Comparison of ENCODE assay signal across 11 cellular contexts in genomic region chr7:92854501-92855238, GRCh38. TPM values are rescaled to one million over a fixed set of nuclear protein-coding genes. Genes with fewer than 3 reads are reported as not detected.
DNase-seq lines count a peak whose midpoint lies in the region; ATAC-seq, FAIRE-seq and TF ChIP-seq lines count a peak whose summit lies in the region.
"Had no signal": no experiment of that assay in that cellular context is flagged by ENCODE, and none has a peak within 500 bp of the region (broad histone marks: within the 10 kb centered on the region; RNA-seq: fewer than 3 reads in every experiment).

No MANE protein-coding gene starts in this region.

- H3K9ac ChIP-seq in K562 (ENCODE audit: insufficient read depth in 1 of 2, low read depth in 2 of 2, low read length in 2 of 2): no peak overlapping the region

- intact Hi-C loops in K562 (cut with micrococcal nuclease): no loop called here
- intact Hi-C loops in pancreas (cut with DNase I): no loop called here

- H3K9me1 ChIP-seq in K562 (ENCODE audit: control insufficient read depth, insufficient read depth, low read length): no peaks in the 10 kb centered on the region

- H4K20me1 ChIP-seq in K562 (replicated peaks; ENCODE audit: control insufficient read depth, insufficient read depth, low read length): no peaks in the 10 kb centered on the region

- no peak overlapping the region for H2AFZ ChIP-seq in K562 (ENCODE audit: low read depth, low read length)

- no peak for TF ChIP-seq CTCF in K562 (IDR thresholded peaks at IDR 0.05 in 2 of 3, conservative IDR thresholded peaks at IDR 0.05 in 1 of 3; ENCODE audit: insufficient read depth in 2 of 3, low read depth in 1 of 3, low read length in 3 of 3)
- no peak for TF ChIP-seq CTCF in pancreas (IDR thresholded peaks at IDR 0.05)

- H3K9me3 ChIP-seq in K562 (replicated peaks; ENCODE audit: control insufficient read depth, insufficient read depth, low read depth, low read length) (no peaks in the 10 kb centered on the region), pancreas (no peaks in the 10 kb centered on the region)

- TF ChIP-seq EP300 in K562 (IDR thresholded peaks at IDR 0.05; ENCODE audit: low read length): no peak

- 41% methylated on average over 5 of the region's 5 CpGs for WGBS in K562 (ENCODE audit: insufficient coverage, low coverage, missing lambda C conversion rate)
- 81 to 83% methylated on average over 5 of the region's 5 CpGs for WGBS in pancreas, 2 donors

- no peaks in the 10 kb centered on the region for H3K79me2 ChIP-seq in K562 (ENCODE audit: control insufficient read depth, insufficient read depth, low read length)

- no peaks in the 10 kb centered on the region for H3K36me3 ChIP-seq in K562 (ENCODE audit: control insufficient read depth, insufficient read depth, low read length)
- H3K36me3 ChIP-seq in pancreas: no peaks in the 10 kb centered on the region
- H3K36me3 ChIP-seq: brain microvascular endothelial cell had no signal

- TF ChIP-seq POLR2A in K562 (conservative IDR thresholded peaks at IDR 0.05): no peak

- BruUV-seq in K562 (replicated peaks; lab: Mats Ljungman, UMichigan): no TSS peak

- CTCF ChIA-PET in K562 (lab: Yijun Ruan, JAX; ENCODE audit: low intra/inter-chr PET ratio): no interaction called here

- no peak overlapping the region for H3K4me2 ChIP-seq in K562 (ENCODE audit: insufficient read depth, low read length)

- FAIRE-seq in K562 (lab: Jason Lieb, UNC) (peak; percentile 37), pancreas (lab: Jason Lieb, UNC) (no peak)
- FAIRE-seq: D721Med had no signal

- in situ Hi-C loops in K562 (cut with MboI): no loop called here

- H3K4me1 ChIP-seq in K562 (replicated peaks in 1 of 2; ENCODE audit: control insufficient read depth in 2 of 2, insufficient read depth in 2 of 2, low read length in 2 of 2) (no peaks in the 10 kb centered on the region), pancreas (no peaks in the 10 kb centered on the region)

- ATAC-seq in GM18502 (IDR thresholded peaks at IDR 0.05; ENCODE audit: poor library complexity, unreplicated experiment) (peak; percentile 68), GM19351 (IDR thresholded peaks at IDR 0.05; ENCODE audit: unreplicated experiment) (peak; percentile 69), HG03378 (IDR thresholded peaks at IDR 0.05; ENCODE audit: unreplicated experiment) (peak; percentile 44), K562 (no peak; the same call in 2 of the 3 replicates), HG03196 (IDR thresholded peaks at IDR 0.05; ENCODE audit: unreplicated experiment) (no peak), pancreas (no peak)

- no peak overlapping the region for H3K4me3 ChIP-seq in K562
- H3K4me3 ChIP-seq in pancreas: no peak overlapping the region

- DNase-seq in K562 (ENCODE audit: extremely low read depth in 1 of 4, low spot score in 3 of 4) (no peak), NCI-H774 (lab: John Stamatoyannopoulos, UW) (no peak), pancreas (no peak)
- DNase-seq: brain microvascular endothelial cell; NCI-H446; stimulated activated naive CD4-positive, alpha-beta T cell had no signal

- H3K27ac ChIP-seq in K562 (ENCODE audit: extremely low read depth, low read depth, low read length) (no peak overlapping the region), pancreas (no peak overlapping the region)
- H3K27ac ChIP-seq: brain microvascular endothelial cell had no signal

- H3K27me3 ChIP-seq in K562 (ENCODE audit: control insufficient read depth in 2 of 2, insufficient read depth in 2 of 2, low read length in 2 of 2) (no peaks in the 10 kb centered on the region), pancreas (no peaks in the 10 kb centered on the region)
- H3K27me3 ChIP-seq: brain microvascular endothelial cell had no signal

- TF ChIP-seq RAD21 in K562 (CRISPR knock-in tag; conservative IDR thresholded peaks at IDR 0.05 in 1 of 2, IDR thresholded peaks at IDR 0.05 in 1 of 2): no peak

- POLR2A ChIA-PET in K562 (lab: Yijun Ruan, JAX): interaction anchor here (0.6 to 1.3 kb wide), 2 partner anchors 17 to 173 kb away, joined by 3 read pairs; no protein-coding TSS in a partner anchor

TF ChIP-seq in K562, 482 proteins besides CTCF, POLR2A, EP300 and RAD21:
- TF ChIP-seq HEY1 (CRISPR knock-in tag; IDR thresholded peaks at IDR 0.05; ENCODE audit: borderline replicate concordance) (no peak), PTTG1 (tag; IDR thresholded peaks at IDR 0.05; ENCODE audit: low read depth) (no peak), RBBP5 (IDR thresholded peaks at IDR 0.05; ENCODE audit: borderline replicate concordance, insufficient read depth, low read length, poor library complexity, severe bottlenecking) (no peak), ZNF77 (CRISPR knock-in tag; IDR thresholded peaks at IDR 0.05) (no peak)
- TF ChIP-seq, protein P1, sequence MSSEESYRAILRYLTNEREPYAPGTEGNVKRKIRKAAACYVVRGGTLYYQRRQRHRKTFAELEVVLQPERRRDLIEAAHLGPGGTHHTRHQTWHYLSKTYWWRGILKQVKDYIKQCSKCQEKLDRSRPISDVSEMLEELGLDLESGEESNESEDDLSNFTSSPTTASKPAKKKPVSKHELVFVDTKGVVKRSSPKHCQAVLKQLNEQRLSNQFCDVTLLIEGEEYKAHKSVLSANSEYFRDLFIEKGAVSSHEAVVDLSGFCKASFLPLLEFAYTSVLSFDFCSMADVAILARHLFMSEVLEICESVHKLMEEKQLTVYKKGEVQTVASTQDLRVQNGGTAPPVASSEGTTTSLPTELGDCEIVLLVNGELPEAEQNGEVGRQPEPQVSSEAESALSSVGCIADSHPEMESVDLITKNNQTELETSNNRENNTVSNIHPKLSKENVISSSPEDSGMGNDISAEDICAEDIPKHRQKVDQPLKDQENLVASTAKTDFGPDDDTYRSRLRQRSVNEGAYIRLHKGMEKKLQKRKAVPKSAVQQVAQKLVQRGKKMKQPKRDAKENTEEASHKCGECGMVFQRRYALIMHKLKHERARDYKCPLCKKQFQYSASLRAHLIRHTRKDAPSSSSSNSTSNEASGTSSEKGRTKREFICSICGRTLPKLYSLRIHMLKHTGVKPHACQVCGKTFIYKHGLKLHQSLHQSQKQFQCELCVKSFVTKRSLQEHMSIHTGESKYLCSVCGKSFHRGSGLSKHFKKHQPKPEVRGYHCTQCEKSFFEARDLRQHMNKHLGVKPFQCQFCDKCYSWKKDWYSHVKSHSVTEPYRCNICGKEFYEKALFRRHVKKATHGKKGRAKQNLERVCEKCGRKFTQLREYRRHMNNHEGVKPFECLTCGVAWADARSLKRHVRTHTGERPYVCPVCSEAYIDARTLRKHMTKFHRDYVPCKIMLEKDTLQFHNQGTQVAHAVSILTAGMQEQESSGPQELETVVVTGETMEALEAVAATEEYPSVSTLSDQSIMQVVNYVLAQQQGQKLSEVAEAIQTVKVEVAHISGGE (CRISPR knock-in tag; IDR thresholded peaks at IDR 0.05): no peak
- TF ChIP-seq, protein P2, sequence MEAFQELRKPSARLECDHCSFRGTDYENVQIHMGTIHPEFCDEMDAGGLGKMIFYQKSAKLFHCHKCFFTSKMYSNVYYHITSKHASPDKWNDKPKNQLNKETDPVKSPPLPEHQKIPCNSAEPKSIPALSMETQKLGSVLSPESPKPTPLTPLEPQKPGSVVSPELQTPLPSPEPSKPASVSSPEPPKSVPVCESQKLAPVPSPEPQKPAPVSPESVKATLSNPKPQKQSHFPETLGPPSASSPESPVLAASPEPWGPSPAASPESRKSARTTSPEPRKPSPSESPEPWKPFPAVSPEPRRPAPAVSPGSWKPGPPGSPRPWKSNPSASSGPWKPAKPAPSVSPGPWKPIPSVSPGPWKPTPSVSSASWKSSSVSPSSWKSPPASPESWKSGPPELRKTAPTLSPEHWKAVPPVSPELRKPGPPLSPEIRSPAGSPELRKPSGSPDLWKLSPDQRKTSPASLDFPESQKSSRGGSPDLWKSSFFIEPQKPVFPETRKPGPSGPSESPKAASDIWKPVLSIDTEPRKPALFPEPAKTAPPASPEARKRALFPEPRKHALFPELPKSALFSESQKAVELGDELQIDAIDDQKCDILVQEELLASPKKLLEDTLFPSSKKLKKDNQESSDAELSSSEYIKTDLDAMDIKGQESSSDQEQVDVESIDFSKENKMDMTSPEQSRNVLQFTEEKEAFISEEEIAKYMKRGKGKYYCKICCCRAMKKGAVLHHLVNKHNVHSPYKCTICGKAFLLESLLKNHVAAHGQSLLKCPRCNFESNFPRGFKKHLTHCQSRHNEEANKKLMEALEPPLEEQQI (IDR thresholded peaks at IDR 0.05): no peak

RNA-seq across cellular contexts. Expression of gene CDK6, which starts 18.3 kb away (rescaled TPM):
- total RNA-seq in K562 (2011; cell fraction: chromatin; rRNA removed; ENCODE audit: low replicate concordance): 85.3 and 114 TPM in 2 replicates
- 56.5 and 61.6 TPM in 2 replicates for total RNA-seq in K562 (2011; cell fraction: nucleolus; rRNA removed)
- total RNA-seq in K562 (2011; cell fraction: nucleoplasm; rRNA removed): 58.1 and 77.3 TPM in 2 replicates
- 90.8 and 91.6 TPM in 2 replicates for total RNA-seq in K562 (2014; rRNA removed)
- total RNA-seq in K562 (2014; rRNA removed; fragmentation: Illumina TruSeq; extraction: Trizol): 77.8 and 81.9 TPM in 2 replicates
- total RNA-seq in K562 (2015; rRNA removed; fragmentation: Illumina TruSeq; extraction: Trizol): 62.2 and 63.9 TPM in 2 replicates
- total RNA-seq in K562 (2021): 97.9 and 109 TPM in 2 replicates
- 37.2 and 39.0 TPM in 2 replicates for polyA plus RNA-seq in K562 (2011; rRNA removed)
- polyA plus RNA-seq in K562 (2011; cell fraction: cytosol; rRNA removed): 26.0 and 31.7 TPM in 2 replicates
- polyA plus RNA-seq in K562 (2011; cell fraction: nucleus; rRNA removed): 39.8 and 46.6 TPM in 2 replicates
- 14.5 and 19.6 TPM in 2 replicates for polyA plus RNA-seq in K562 (2012)
- polyA plus RNA-seq in K562 (2014; fragmentation: Illumina TruSeq; extraction: Trizol): 37.1 and 44.4 TPM in 2 replicates
- polyA plus RNA-seq in K562 (2014; fragmentation: Nextera tagmentation; extraction: Ambion mirVana): 10 to 100 TPM in 1 of 2 experiments, 1 to 10 TPM in 1; 7.6 to 15.0 TPM
- 24.5 and 27.3 TPM in 2 replicates for polyA plus RNA-seq in K562 (2014; rRNA removed)
- polyA minus RNA-seq in K562 (2011; rRNA and poly(A)+ RNA removed): 108 and 112 TPM in 2 replicates
- 119 and 123 TPM in 2 replicates for polyA minus RNA-seq in K562 (2011; cell fraction: cytosol; rRNA and poly(A)+ RNA removed)
- polyA minus RNA-seq in K562 (2011; cell fraction: nucleus; rRNA and poly(A)+ RNA removed): 84.6 and 94.7 TPM in 2 replicates
- total RNA-seq in pancreas: 10 to 100 TPM; 15.3 to 33.4 (median 20.3) TPM
- 1 to 10 TPM; 2.4 to 2.7 TPM for polyA plus RNA-seq in pancreas

Comparison
In these comparisons a context has a peak if more than half of its experiments do, and no peak if none do; other contexts are left out.
1. ATAC-seq: peak in GM18502 (single experiment), GM19351 (single experiment) and HG03378 (single experiment); none in K562 (single experiment), HG03196 (single experiment) and pancreas (0 of 4).